Comparison of ENCODE assay signal across 1 cellular context in genomic region chr7:123632808-123633207, GRCh38.
TF ChIP-seq lines count a peak whose summit lies in the region.

No MANE protein-coding gene starts in this region.

TF ChIP-seq in IMR-90, 13 proteins besides CTCF, POLR2A, EP300 and RAD21:
- TF ChIP-seq MAFK (IDR thresholded peaks at IDR 0.05; ENCODE audit: low read depth, low read length) (peak; percentile 82), RCOR1 (IDR thresholded peaks at IDR 0.05; ENCODE audit: insufficient replicate concordance, low read length) (no peak)
